Comparison of ENCODE assay signal across 18 cellular contexts in genomic region chr11:91164452-91164822, GRCh38.
DNase-seq lines count a peak whose midpoint lies in the region; ATAC-seq and TF ChIP-seq lines count a peak whose summit lies in the region.
"Had no signal": no experiment of that assay in that cellular context is flagged by ENCODE, and none has a peak within 500 bp of the region (broad histone marks: within the 10 kb centered on the region; RNA-seq: fewer than 3 reads in every experiment).

No MANE protein-coding gene starts in this region.

- peak overlapping the region; percentile 6; the same call in 1 of the 2 replicates for H2AFZ ChIP-seq in PC-9
- H2AFZ ChIP-seq in hepatocyte, result no peak overlapping the region

- no TSS peak for BruUV-seq in MCF 10A (replicated peaks; lab: Mats Ljungman, UMichigan)
- no TSS peak for BruUV-seq in PC-9 (replicated peaks; lab: Mats Ljungman, UMichigan)

- POLR2A ChIA-PET in MCF 10A (lab: Yijun Ruan, JAX) (no interaction called here), PC-9 (lab: Charles Lee; ENCODE audit: unreplicated experiment) (no interaction called here)

- no peak for DNase-seq in MCF 10A (ENCODE audit: unreplicated experiment)
- DNase-seq in breast epithelium (ENCODE audit: low spot score in 2 of 2), result no peak
- no peak for DNase-seq in PC-9
- peak; percentile 7 for DNase-seq in hepatocyte (ENCODE audit: low spot score)
- DNase-seq in omental fat pad (ENCODE audit: low spot score), result no peak
- DNase-seq in colonic mucosa, result no peak
- DNase-seq: activated CD4-positive, alpha-beta memory T cell treated with anti-CD3 and anti-CD28 coated beads, Interleukin-2, amount 10 ng/mL, durations not matched to agents 7 days and 5 days; activated naive CD8-positive, alpha-beta T cell treated with anti-CD3 and anti-CD28 coated beads, Interleukin-2, amount 10 ng/mL, durations not matched to agents 7 days and 5 days; activated T-cell treated with anti-CD3 and anti-CD28 coated beads, Interleukin-2, amount 50 U/mL, for 24 hours; CD4-positive, alpha-beta memory T cell; effector memory CD4-positive, alpha-beta T cell; hippocampal formation; retina; stimulated activated naive CD8-positive, alpha-beta T cell treated with anti-CD3 and anti-CD28 coated beads, Interleukin-15, Interleukin-2, amounts not matched to agents 100 U/mL and 50 U/mL, for 24 hours had no signal

- TF ChIP-seq CTCF in MCF 10A (IDR thresholded peaks at IDR 0.05; ENCODE audit: unreplicated experiment) (no peak), breast epithelium (IDR thresholded peaks at IDR 0.05) (no peak), PC-9 (conservative IDR thresholded peaks at IDR 0.05) (no peak), hepatocyte (IDR thresholded peaks at IDR 0.05; ENCODE audit: poor library complexity) (no peak), omental fat pad (IDR thresholded peaks at IDR 0.05) (no peak), colonic mucosa (IDR thresholded peaks at IDR 0.05) (no peak)

- H3K36me3 Mint-ChIP-seq in MCF 10A (ENCODE audit: insufficient read depth, unreplicated experiment), result no peaks in the 10 kb centered on the region
- H3K36me3 Mint-ChIP-seq: activated naive CD8-positive, alpha-beta T cell treated with anti-CD3 and anti-CD28 coated beads, Interleukin-2, amount 10 ng/mL, durations not matched to agents 7 days and 5 days; CD4-positive, alpha-beta memory T cell; WTC11 had no signal

- peaks cover 24% of the 10 kb centered on the region for H3K4me1 Mint-ChIP-seq in MCF 10A (ENCODE audit: insufficient read depth, unreplicated experiment)
- H3K4me1 Mint-ChIP-seq: activated CD4-positive, alpha-beta memory T cell treated with anti-CD3 and anti-CD28 coated beads, Interleukin-2, amount 10 ng/mL, durations not matched to agents 7 days and 5 days; activated naive CD8-positive, alpha-beta T cell treated with anti-CD3 and anti-CD28 coated beads, Interleukin-2, amount 10 ng/mL, durations not matched to agents 7 days and 5 days; CD4-positive, alpha-beta memory T cell; WTC11 had no signal

- CTCF ChIA-PET in MCF 10A (lab: Yijun Ruan, JAX) (interaction anchor here (0.6 to 1.2 kb wide), 2 partner anchors 12 to 525 kb away, joined by 3 read pairs; no protein-coding TSS in a partner anchor), PC-9 (lab: Charles Lee) (no interaction called here)

- TF ChIP-seq POLR2A in breast epithelium (IDR thresholded peaks at IDR 0.05), result no peak

- no peak overlapping the region for H3K4me3 Mint-ChIP-seq in MCF 10A (ENCODE audit: unreplicated experiment)
- H3K4me3 Mint-ChIP-seq: activated CD4-positive, alpha-beta memory T cell treated with anti-CD3 and anti-CD28 coated beads, Interleukin-2, amount 10 ng/mL, durations not matched to agents 7 days and 5 days; activated naive CD8-positive, alpha-beta T cell treated with anti-CD3 and anti-CD28 coated beads, Interleukin-2, amount 10 ng/mL, durations not matched to agents 7 days and 5 days; activated T-cell treated with anti-CD3 and anti-CD28 coated beads, Interleukin-2, amount 50 U/mL, for 24 hours; CD4-positive, alpha-beta memory T cell; T-helper 1 cell treated with Interleukin-12 subunit alpha and Interleukin-12 subunit beta and Interleukin-4 antibody, amounts not matched to agents 30 μg/mL and 1 μg/mL, for 36 hours; WTC11 had no signal

- H4K20me1 ChIP-seq in PC-9 (ENCODE audit: insufficient read depth), result no peaks in the 10 kb centered on the region
- no peaks in the 10 kb centered on the region for H4K20me1 ChIP-seq in hepatocyte (ENCODE audit: insufficient read depth, poor library complexity, severe bottlenecking)

- H3K4me2 ChIP-seq in PC-9, result no peak overlapping the region
- H3K4me2 ChIP-seq in hepatocyte, result peak overlapping the region; percentile 57

- H3K4me3 ChIP-seq in breast epithelium (no peak overlapping the region), PC-9 (no peak overlapping the region), hepatocyte (no peak overlapping the region), colonic mucosa (no peak overlapping the region)

- no peaks in the 10 kb centered on the region for H3F3A ChIP-seq in PC-9 (ENCODE audit: insufficient read depth, low read depth)

- no peak overlapping the region for H3K27ac ChIP-seq in breast epithelium
- no peak overlapping the region for H3K27ac ChIP-seq in PC-9
- H3K27ac ChIP-seq in hepatocyte, result peak overlapping the region; percentile 54
- no peak overlapping the region for H3K27ac ChIP-seq in colonic mucosa

- ATAC-seq in HG03095 (IDR thresholded peaks at IDR 0.05; ENCODE audit: unreplicated experiment) (no peak), omental fat pad (ENCODE audit: low FRiP score) (no peak), GM21723 (IDR thresholded peaks at IDR 0.05; ENCODE audit: unreplicated experiment) (no peak)
- ATAC-seq: stimulated activated naive CD8-positive, alpha-beta T cell treated with anti-CD3 and anti-CD28 coated beads, Interleukin-15, Interleukin-2, amounts not matched to agents 100 U/mL and 50 U/mL, for 24 hours; WTC11 had no signal

- no peaks in the 10 kb centered on the region for H3K79me2 ChIP-seq in PC-9 (ENCODE audit: low read depth)
- no peaks in the 10 kb centered on the region for H3K79me2 ChIP-seq in hepatocyte

- H3K27me3 Mint-ChIP-seq in MCF 10A (ENCODE audit: insufficient read depth, unreplicated experiment), result no peaks in the 10 kb centered on the region
- H3K27me3 Mint-ChIP-seq: activated CD4-positive, alpha-beta memory T cell treated with anti-CD3 and anti-CD28 coated beads, Interleukin-2, amount 10 ng/mL, durations not matched to agents 7 days and 5 days; activated naive CD8-positive, alpha-beta T cell treated with anti-CD3 and anti-CD28 coated beads, Interleukin-2, amount 10 ng/mL, durations not matched to agents 7 days and 5 days; activated T-cell treated with anti-CD3 and anti-CD28 coated beads, Interleukin-2, amount 50 U/mL, for 24 hours; CD4-positive, alpha-beta memory T cell had no signal

- intact Hi-C loops in MCF 10A (cut with micrococcal nuclease) (no loop called here), breast epithelium (cut with DNase I; ENCODE audit: low total_unique reads) (no loop called here), PC-9 (cut with micrococcal nuclease; ENCODE audit: unreplicated experiment) (no loop called here), colonic mucosa (cut with DNase I) (no loop called here)

- WGBS in hepatocyte (ENCODE audit: low lambda C conversion rate, missing lambda C conversion rate), result 34% methylated on average over 3 of the region's 3 CpGs

- peak overlapping the region; percentile 80 for H3K27ac Mint-ChIP-seq in MCF 10A (ENCODE audit: low read depth, unreplicated experiment)
- H3K27ac Mint-ChIP-seq: activated CD4-positive, alpha-beta memory T cell treated with anti-CD3 and anti-CD28 coated beads, Interleukin-2, amount 10 ng/mL, durations not matched to agents 7 days and 5 days; activated naive CD8-positive, alpha-beta T cell treated with anti-CD3 and anti-CD28 coated beads, Interleukin-2, amount 10 ng/mL, durations not matched to agents 7 days and 5 days; activated T-cell treated with anti-CD3 and anti-CD28 coated beads, Interleukin-2, amount 50 U/mL, for 24 hours; CD4-positive, alpha-beta memory T cell; T-helper 1 cell treated with Interleukin-12 subunit alpha and Interleukin-12 subunit beta and Interleukin-4 antibody, amounts not matched to agents 30 μg/mL and 1 μg/mL, for 36 hours; WTC11 had no signal

- H3K9me2 ChIP-seq in PC-9 (ENCODE audit: insufficient read depth), result no peaks in the 10 kb centered on the region
- no peaks in the 10 kb centered on the region for H3K9me2 ChIP-seq in hepatocyte (replicated peaks; ENCODE audit: insufficient read depth)

- H3K9me3 Mint-ChIP-seq in MCF 10A (ENCODE audit: unreplicated experiment), result no peaks in the 10 kb centered on the region
- H3K9me3 Mint-ChIP-seq: activated naive CD8-positive, alpha-beta T cell treated with anti-CD3 and anti-CD28 coated beads, Interleukin-2, amount 10 ng/mL, durations not matched to agents 7 days and 5 days; T-helper 1 cell treated with Interleukin-12 subunit alpha and Interleukin-12 subunit beta and Interleukin-4 antibody, amounts not matched to agents 30 μg/mL and 1 μg/mL, for 36 hours; WTC11 had no signal

- H3K9me3 ChIP-seq in breast epithelium (no peaks in the 10 kb centered on the region), PC-9 (ENCODE audit: insufficient read depth, low read depth) (0 out of 2 replicates have a peak, but pooled peaks cover 4% of the 10 kb centered on the region), hepatocyte (ENCODE audit: low read depth) (no peaks in the 10 kb centered on the region), colonic mucosa (no peaks in the 10 kb centered on the region)

- no peaks in the 10 kb centered on the region for H3K4me1 ChIP-seq in breast epithelium
- peaks cover 15% of the 10 kb centered on the region for H3K4me1 ChIP-seq in PC-9 (replicated peaks; ENCODE audit: insufficient read depth)
- H3K4me1 ChIP-seq in hepatocyte (ENCODE audit: insufficient read depth), result peaks cover 17% of the 10 kb centered on the region
- no peaks in the 10 kb centered on the region for H3K4me1 ChIP-seq in colonic mucosa

- H3K9ac ChIP-seq in colonic mucosa (ENCODE audit: low read depth in 2 of 2, low read length in 2 of 2), result no peak overlapping the region

- no peaks in the 10 kb centered on the region for H3K36me3 ChIP-seq in breast epithelium
- no peaks in the 10 kb centered on the region for H3K36me3 ChIP-seq in PC-9 (ENCODE audit: low read depth)
- no peaks in the 10 kb centered on the region for H3K36me3 ChIP-seq in hepatocyte (replicated peaks; ENCODE audit: insufficient read depth, low read depth)
- H3K36me3 ChIP-seq in colonic mucosa, result no peaks in the 10 kb centered on the region

- H3K27me3 ChIP-seq in breast epithelium, result no peaks in the 10 kb centered on the region
- no peaks in the 10 kb centered on the region for H3K27me3 ChIP-seq in PC-9 (ENCODE audit: insufficient read depth, low read depth)
- H3K27me3 ChIP-seq in hepatocyte, result no peaks in the 10 kb centered on the region
- H3K27me3 ChIP-seq in colonic mucosa, result no peaks in the 10 kb centered on the region
